In the genomic region with DNA sequence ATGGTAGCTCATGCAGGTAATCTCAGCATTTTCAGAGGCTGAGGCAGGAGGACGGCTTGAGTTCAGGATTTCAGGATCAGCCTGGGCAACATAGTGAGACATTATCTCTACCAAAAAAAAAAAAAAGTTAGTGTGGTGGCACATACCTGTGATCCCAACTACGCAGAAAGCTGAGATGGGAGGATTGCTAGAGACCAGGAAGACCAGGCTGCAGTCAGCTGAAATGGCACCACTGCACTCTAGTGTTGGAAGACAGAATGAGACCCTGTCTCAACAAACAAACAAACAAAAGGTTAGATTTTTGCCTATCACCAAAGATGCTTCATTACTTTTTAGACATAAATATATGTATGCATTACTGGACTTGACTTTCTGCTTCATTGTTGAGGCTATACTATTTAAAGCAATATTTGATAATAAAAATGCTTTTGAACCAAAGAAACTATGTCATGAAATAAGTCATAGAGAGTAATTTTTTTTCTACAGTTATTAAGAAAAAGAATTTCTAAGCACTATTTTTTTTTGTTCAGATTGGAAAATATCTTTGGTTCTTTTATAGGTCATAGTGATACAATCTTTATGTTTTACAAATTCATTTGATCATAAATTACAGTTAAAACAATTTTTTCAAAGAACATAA, we compare ENCODE assay signal across 9 cellular contexts.
DNase-seq lines count a peak whose midpoint lies in the region; ATAC-seq and TF ChIP-seq lines count a peak whose summit lies in the region.
"Had no signal": no experiment of that assay in that cellular context is flagged by ENCODE, and none has a peak within 500 bp of the region (broad histone marks: within the 10 kb centered on the region; RNA-seq: fewer than 3 reads in every experiment).

No MANE protein-coding gene starts in this region.

- no peak overlapping the region for H3K4ac ChIP-seq in trophoblast cell (ENCODE audit: low read depth, low read length)

- no peak overlapping the region for H2AFZ ChIP-seq in trophoblast cell (ENCODE audit: insufficient read depth, low read length, poor library complexity)

- POLR2A ChIA-PET in CD4-positive, alpha-beta T cell (lab: Charles Lee) = no interaction called here

- H3K14ac ChIP-seq in trophoblast cell (ENCODE audit: low read length) = no peak overlapping the region

- no peak overlapping the region for H3K23ac ChIP-seq in trophoblast cell (ENCODE audit: low read length)

- TF ChIP-seq EP300 in tibial nerve (IDR thresholded peaks at IDR 0.05) = no peak

- H3K36me3 ChIP-seq in body of pancreas (replicated peaks in 1 of 2; ENCODE audit: insufficient read depth in 1 of 2, low read depth in 2 of 2) (no peaks in the 10 kb centered on the region), trophoblast cell (ENCODE audit: control insufficient read depth in 1 of 2, insufficient read depth in 2 of 2, low read length in 2 of 2) (no peaks in the 10 kb centered on the region), tibial nerve (no peaks in the 10 kb centered on the region)

- no peak overlapping the region for H3K27ac Mint-ChIP-seq in CD4-positive, alpha-beta T cell
- H3K27ac Mint-ChIP-seq: activated naive CD4-positive, alpha-beta T cell treated with anti-CD3 and anti-CD28 coated beads, Interleukin-2, amount 50 U/mL, for 24 hours had no signal

- no peak overlapping the region for H3K18ac ChIP-seq in trophoblast cell (ENCODE audit: low read length)

- no peak overlapping the region for H4K8ac ChIP-seq in trophoblast cell (ENCODE audit: low read depth, low read length)

- H2AK5ac ChIP-seq in trophoblast cell (ENCODE audit: low read length) = no peak overlapping the region

- TF ChIP-seq POLR2A in body of pancreas (IDR thresholded peaks at IDR 0.05) (no peak), tibial nerve (IDR thresholded peaks at IDR 0.05) (no peak)

- 8 to 15% methylated on average over 2 of the region's 2 CpGs for WGBS in body of pancreas, 2 donors
- WGBS in trophoblast cell (ENCODE audit: extremely low coverage, insufficient coverage, insufficient read length) = no CpG with 5 or more reads among the region's 2 CpGs
- WGBS in tibial nerve, 2 donors = 41 to 47% methylated on average over 2 of the region's 2 CpGs

- no peak overlapping the region for H4K91ac ChIP-seq in trophoblast cell (ENCODE audit: low read depth, low read length)

- no peaks in the 10 kb centered on the region for H3K27me3 Mint-ChIP-seq in CD4-positive, alpha-beta T cell
- H3K27me3 Mint-ChIP-seq: activated naive CD4-positive, alpha-beta T cell treated with anti-CD3 and anti-CD28 coated beads, Interleukin-2, amount 50 U/mL, for 24 hours had no signal

- H3K4me1 ChIP-seq in body of pancreas = no peaks in the 10 kb centered on the region
- H3K4me1 ChIP-seq in trophoblast cell (ENCODE audit: control insufficient read depth in 1 of 2, insufficient read depth in 2 of 2, low read length in 2 of 2) = no peaks in the 10 kb centered on the region
- H3K4me1 ChIP-seq in tibial nerve = no peaks in the 10 kb centered on the region

- H2BK5ac ChIP-seq in trophoblast cell (ENCODE audit: low read depth, low read length, poor library complexity) = no peak overlapping the region

- ATAC-seq in GM18868 (IDR thresholded peaks at IDR 0.05; ENCODE audit: unreplicated experiment) (peak; percentile 80), body of pancreas (no peak)
- ATAC-seq in CD4-positive, alpha-beta T cell (ENCODE audit: poor library complexity) = no peak

- no peaks in the 10 kb centered on the region for H3K79me1 ChIP-seq in trophoblast cell (ENCODE audit: low read length)

- no peak overlapping the region for H2BK12ac ChIP-seq in trophoblast cell (ENCODE audit: low read length)

- no peaks in the 10 kb centered on the region for H3K4me1 Mint-ChIP-seq in CD4-positive, alpha-beta T cell (ENCODE audit: low read depth)
- H3K4me1 Mint-ChIP-seq: activated naive CD4-positive, alpha-beta T cell treated with anti-CD3 and anti-CD28 coated beads, Interleukin-2, amount 50 U/mL, for 24 hours had no signal

- no peak overlapping the region for H3K9ac ChIP-seq in trophoblast cell (ENCODE audit: low read length)

- CTCF ChIA-PET in CD4-positive, alpha-beta T cell (lab: Charles Lee) = no interaction called here

- H2BK120ac ChIP-seq in trophoblast cell (ENCODE audit: insufficient read depth, low read length, poor library complexity) = no peak overlapping the region

- no peak overlapping the region for H3K4me2 ChIP-seq in trophoblast cell (ENCODE audit: low read length)

- no peaks in the 10 kb centered on the region for H3K79me2 ChIP-seq in trophoblast cell (ENCODE audit: control insufficient read depth, insufficient read depth, low read length, poor library complexity)

- no peaks in the 10 kb centered on the region for H3K36me3 Mint-ChIP-seq in CD4-positive, alpha-beta T cell (ENCODE audit: low read depth)
- H3K36me3 Mint-ChIP-seq: activated naive CD4-positive, alpha-beta T cell treated with anti-CD3 and anti-CD28 coated beads, Interleukin-2, amount 50 U/mL, for 24 hours had no signal

- peak; percentile 8 to 46 (median 33) for TF ChIP-seq CTCF in body of pancreas (IDR thresholded peaks at IDR 0.05)
- peak in 1 of 5 experiments; percentile 16 for TF ChIP-seq CTCF in tibial nerve (IDR thresholded peaks at IDR 0.05)
- TF ChIP-seq CTCF in CD4-positive, alpha-beta T cell (IDR thresholded peaks at IDR 0.05) = no peak
- TF ChIP-seq CTCF in foreskin fibroblast (IDR thresholded peaks at IDR 0.05; ENCODE audit: low read depth, low read length) = no peak

- H3K9me3 ChIP-seq in body of pancreas = no peaks in the 10 kb centered on the region
- no peaks in the 10 kb centered on the region for H3K9me3 ChIP-seq in trophoblast cell (ENCODE audit: insufficient read depth, low read depth, low read length)
- H3K9me3 ChIP-seq in tibial nerve = no peaks in the 10 kb centered on the region
- H3K9me3 ChIP-seq in CD4-positive, alpha-beta T cell (ENCODE audit: control insufficient read depth, low read length) = no peaks in the 10 kb centered on the region

- intact Hi-C loops in body of pancreas (cut with DNase I) = no loop called here
- intact Hi-C loops in CD4-positive, alpha-beta T cell (cut with DNase I, micrococcal nuclease) = no loop called here

- no peak overlapping the region for H4K12ac ChIP-seq in trophoblast cell (ENCODE audit: low read depth, low read length)

- H3K4me3 ChIP-seq in body of pancreas (no peak overlapping the region), trophoblast cell (ENCODE audit: low read depth, low read length) (no peak overlapping the region), tibial nerve (no peak overlapping the region), foreskin fibroblast (ENCODE audit: low read depth in 1 of 2, low read length in 2 of 2) (no peak overlapping the region)

- peaks cover 5% of the 10 kb centered on the region for H3K9me3 Mint-ChIP-seq in CD4-positive, alpha-beta T cell

- DNase-seq in NCI-H146 (lab: John Stamatoyannopoulos, UW) (peak; percentile 85), body of pancreas (peak in 2 of 4 donors; percentile 6 to 14), trophoblast cell (peak; percentile 40 to 77), tibial nerve (ENCODE audit: low spot score in 2 of 2) (no peak), foreskin fibroblast (no peak)
- DNase-seq in CD4-positive, alpha-beta T cell = no peak
- no peak for DNase-seq in stimulated activated CD4-positive, alpha-beta T cell treated with anti-CD3 and anti-CD28 coated beads, Interleukin-12 subunit alpha, Interleukin-12 subunit beta, amount 100 ng/mL, for 4 hours

- no peak overlapping the region for H3K27ac ChIP-seq in body of pancreas
- H3K27ac ChIP-seq in trophoblast cell (ENCODE audit: low read depth, low read length) = no peak overlapping the region
- no peak overlapping the region for H3K27ac ChIP-seq in tibial nerve
- no peak overlapping the region for H3K27ac ChIP-seq in CD4-positive, alpha-beta T cell (ENCODE audit: low read depth, low read length)

- no peak overlapping the region for H3K4me3 Mint-ChIP-seq in CD4-positive, alpha-beta T cell
- H3K4me3 Mint-ChIP-seq: activated naive CD4-positive, alpha-beta T cell treated with anti-CD3 and anti-CD28 coated beads, Interleukin-2, amount 50 U/mL, for 24 hours had no signal

- no peaks in the 10 kb centered on the region for H3K27me3 ChIP-seq in body of pancreas
- H3K27me3 ChIP-seq in trophoblast cell (ENCODE audit: insufficient read depth, low read length) = no peaks in the 10 kb centered on the region
- no peaks in the 10 kb centered on the region for H3K27me3 ChIP-seq in tibial nerve
- no peaks in the 10 kb centered on the region for H3K27me3 ChIP-seq in CD4-positive, alpha-beta T cell (ENCODE audit: control insufficient read depth, insufficient read depth, low read length)

Comparison
In these comparisons a context has a peak if more than half of its experiments do, and no peak if none do; other contexts are left out.
1. DNase-seq: peak in NCI-H146 (single experiment) and trophoblast cell (2 of 2); none in tibial nerve (0 of 2), CD4-positive, alpha-beta T cell (0 of 10), stimulated activated CD4-positive, alpha-beta T cell treated with anti-CD3 and anti-CD28 coated beads, Interleukin-12 subunit alpha, Interleukin-12 subunit beta, amount 100 ng/mL, for 4 hours (single experiment) and foreskin fibroblast (0 of 2).
2. CTCF ChIP-seq: peak in body of pancreas (7 of 7); none in CD4-positive, alpha-beta T cell (single experiment) and foreskin fibroblast (single experiment).